ENCODE assay signal across 16 cellular contexts in the genomic region with DNA sequence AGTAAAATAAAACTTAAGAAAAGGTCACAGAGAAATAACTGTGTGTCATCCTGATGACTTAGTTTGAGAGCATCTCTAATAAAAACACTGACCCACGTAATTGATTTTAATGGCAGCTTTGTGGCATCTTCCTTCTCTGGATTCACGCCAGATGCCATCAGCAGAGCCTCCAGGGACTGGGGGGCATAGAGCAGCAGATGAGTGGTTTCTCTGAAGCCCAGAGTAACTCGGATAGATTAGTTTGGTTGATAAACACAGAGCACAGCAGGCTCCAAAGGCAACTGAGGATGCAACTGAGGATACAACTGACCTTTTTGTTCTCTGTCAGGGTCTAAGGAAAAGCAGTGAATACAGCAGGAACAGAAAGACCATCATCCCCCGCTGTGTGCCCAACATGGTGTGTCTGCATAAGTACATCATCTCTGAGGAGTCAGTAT.
DNase-seq lines count a peak whose midpoint lies in the region; ATAC-seq and FAIRE-seq lines count a peak whose summit lies in the region.
"Had no signal": no experiment of that assay in that cellular context is flagged by ENCODE, and none has a peak within 500 bp of the region (broad histone marks: within the 10 kb centered on the region; RNA-seq: fewer than 3 reads in every experiment).

No MANE protein-coding gene starts in this region.

- no peak overlapping the region for H3K4me2 ChIP-seq in Karpas-422 (ENCODE audit: low read depth, low read length, poor library complexity, severe bottlenecking)
- H3K4me2 ChIP-seq: BLaER1 had no signal

- H3K9me3 ChIP-seq in iPS DF 6.9 (ENCODE audit: control insufficient read depth, insufficient read depth, low read length): no peaks in the 10 kb centered on the region
- no peaks in the 10 kb centered on the region for H3K9me3 ChIP-seq in Karpas-422 (ENCODE audit: low read length)
- H3K9me3 ChIP-seq: BLaER1, esophagus squamous epithelium, left lung had no signal

- H3K36me3 ChIP-seq in iPS DF 6.9 (ENCODE audit: control insufficient read depth, insufficient read depth, low read length) (no peaks in the 10 kb centered on the region), Karpas-422 (ENCODE audit: insufficient read depth, low read length) (no peaks in the 10 kb centered on the region)
- H3K36me3 ChIP-seq: BLaER1 had no signal

- H3K4me3 ChIP-seq in iPS DF 6.9 (ENCODE audit: low read length) (no peak overlapping the region), Karpas-422 (ENCODE audit: low read length) (no peak overlapping the region)
- H3K4me3 ChIP-seq: BLaER1, esophagus squamous epithelium, left lung had no signal

- DNase-seq in AG08396 (ENCODE audit: low spot score): peak; percentile 7
- DNase-seq in HTR-8/SVneo (ENCODE audit: insufficient read length, low spot score): peak; percentile 18
- peak; percentile 48 for DNase-seq in RPMI7951 (ENCODE audit: low read depth)
- DNase-seq in iPS DF 6.9 (ENCODE audit: low read depth, low spot score): peak; percentile 78
- no peak for DNase-seq in Karpas-422
- DNase-seq in NCI-H2196 (lab: John Stamatoyannopoulos, UW; ENCODE audit: unreplicated experiment): no peak
- DNase-seq: activated CD4-positive, CD25-positive, alpha-beta regulatory T cell treated with anti-CD3 and anti-CD28 coated beads, Interleukin-2, amount 50 U/mL, for 72 hours; caudate nucleus; esophagus squamous epithelium; left lung; NCI-H2029 treated with DMSO at 0.1 percent for 48 hours; occipital lobe; SHP77 treated with DMSO at 0.1 percent for 48 hours had no signal

- H3K27me3 ChIP-seq in iPS DF 6.9 (ENCODE audit: control insufficient read depth, insufficient read depth, low read length) (no peaks in the 10 kb centered on the region), Karpas-422 (ENCODE audit: low read length) (no peaks in the 10 kb centered on the region)
- H3K27me3 ChIP-seq: BLaER1, esophagus squamous epithelium, left lung had no signal

- no peak for FAIRE-seq in HTR-8/SVneo (lab: Jason Lieb, UNC)

- H2AFZ ChIP-seq in Karpas-422 (ENCODE audit: low read length): no peak overlapping the region

- no peaks in the 10 kb centered on the region for H4K20me1 ChIP-seq in Karpas-422 (ENCODE audit: insufficient read depth, low read depth, low read length)
- H4K20me1 ChIP-seq: BLaER1 had no signal

- H3K9me2 ChIP-seq in Karpas-422 (replicated peaks; ENCODE audit: insufficient read depth, low read length): no peaks in the 10 kb centered on the region

- no peaks in the 10 kb centered on the region for H3K79me2 ChIP-seq in Karpas-422 (ENCODE audit: low read length)

- H3K4me1 ChIP-seq in iPS DF 6.9 (ENCODE audit: control insufficient read depth, insufficient read depth, low read length): no peaks in the 10 kb centered on the region
- H3K4me1 ChIP-seq in Karpas-422 (ENCODE audit: low read length): no peaks in the 10 kb centered on the region
- H3K4me1 ChIP-seq: esophagus squamous epithelium, left lung had no signal

- WGBS in iPS DF 6.9 (ENCODE audit: insufficient coverage, insufficient read length): no CpG with 5 or more reads among the region's 4 CpGs

- ATAC-seq in HG03135 (IDR thresholded peaks at IDR 0.05; ENCODE audit: unreplicated experiment) (no peak), GM21390 (IDR thresholded peaks at IDR 0.05; ENCODE audit: unreplicated experiment) (no peak)
- ATAC-seq: left lung had no signal

- no peak overlapping the region for H3K9ac ChIP-seq in Karpas-422 (ENCODE audit: low read length)
- H3K9ac ChIP-seq: BLaER1 had no signal

- H3K27ac ChIP-seq in iPS DF 6.9 (ENCODE audit: low read length): no peak overlapping the region
- no peak overlapping the region for H3K27ac ChIP-seq in Karpas-422 (ENCODE audit: low read length)
- H3K27ac ChIP-seq: BLaER1, esophagus squamous epithelium, left lung had no signal

Comparison
In these comparisons a context has a peak if more than half of its experiments do, and no peak if none do; other contexts are left out.
1. DNase-seq: peak in AG08396 (single experiment), HTR-8/SVneo (single experiment), RPMI7951 (single experiment) and iPS DF 6.9 (single experiment); none in Karpas-422 (single experiment) and NCI-H2196 (single experiment).